Comparison of ENCODE assay signal across 9 cellular contexts in genomic region chr4:1039493-1040343, GRCh38. TPM values are rescaled to one million over a fixed set of nuclear protein-coding genes. Genes with fewer than 3 reads are reported as not detected.
DNase-seq lines count a peak whose midpoint lies in the region; ATAC-seq, FAIRE-seq and TF ChIP-seq lines count a peak whose summit lies in the region.
"Had no signal": no experiment of that assay in that cellular context is flagged by ENCODE, and none has a peak within 500 bp of the region (broad histone marks: within the 10 kb centered on the region; RNA-seq: fewer than 3 reads in every experiment).

No MANE protein-coding gene starts in this region.

- WGBS in K562 (ENCODE audit: insufficient coverage, low coverage, missing lambda C conversion rate), result 38% methylated on average over 20 of the region's 20 CpGs

- in situ Hi-C loops in K562 (cut with MboI), result no loop called here

- H3K27ac ChIP-seq in K562 (ENCODE audit: extremely low read depth, low read depth, low read length) (peak overlapping the region; percentile 88), tibial artery (peak overlapping the region; percentile 66 to 69)

- peak; percentile 82 for ATAC-seq in K562

- no peak; the same call in 1 of the 2 replicates for TF ChIP-seq RAD21 in Ishikawa (IDR thresholded peaks at IDR 0.05; ENCODE audit: low read depth)
- TF ChIP-seq RAD21 in K562 (CRISPR knock-in tag; conservative IDR thresholded peaks at IDR 0.05 in 1 of 2, IDR thresholded peaks at IDR 0.05 in 1 of 2), result no peak

- H3K79me2 ChIP-seq in K562 (ENCODE audit: control insufficient read depth, insufficient read depth, low read length), result no peaks in the 10 kb centered on the region

- TF ChIP-seq CTCF in K562 (IDR thresholded peaks at IDR 0.05 in 2 of 3, conservative IDR thresholded peaks at IDR 0.05 in 1 of 3; ENCODE audit: insufficient read depth in 2 of 3, low read depth in 1 of 3, low read length in 3 of 3) (no peak), tibial artery (IDR thresholded peaks at IDR 0.05) (no peak)

- peaks cover 50 to 88% of the 10 kb centered on the region in 2 experiments for H3K4me1 ChIP-seq in K562 (replicated peaks in 1 of 2; ENCODE audit: control insufficient read depth in 2 of 2, insufficient read depth in 2 of 2, low read length in 2 of 2)
- peaks cover 13 to 78% (median 65%) of the 10 kb centered on the region in 4 donors for H3K4me1 ChIP-seq in tibial artery

- H3K9me3 ChIP-seq in K562 (replicated peaks; ENCODE audit: control insufficient read depth, insufficient read depth, low read depth, low read length) (no peaks in the 10 kb centered on the region), tibial artery (no peaks in the 10 kb centered on the region)

- peak overlapping the region; percentile 32 for H3K4me2 ChIP-seq in K562 (ENCODE audit: insufficient read depth, low read length)

- H3K9me1 ChIP-seq in K562 (ENCODE audit: control insufficient read depth, insufficient read depth, low read length), result no peaks in the 10 kb centered on the region

- no peaks in the 10 kb centered on the region for H3K36me3 ChIP-seq in K562 (ENCODE audit: control insufficient read depth, insufficient read depth, low read length)
- no peaks in the 10 kb centered on the region for H3K36me3 ChIP-seq in tibial artery

- no peaks in the 10 kb centered on the region for H4K20me1 ChIP-seq in K562 (replicated peaks; ENCODE audit: control insufficient read depth, insufficient read depth, low read length)

- DNase-seq in K562 (ENCODE audit: extremely low read depth in 1 of 4, low spot score in 3 of 4), result peak; percentile 77 to 81 (median 77)
- peak; percentile 69 for DNase-seq in iris pigment epithelial cell (ENCODE audit: low read depth)
- DNase-seq in tibial artery, result peak; percentile 57 to 85
- DNase-seq in activated CD4-positive, alpha-beta T cell treated with anti-CD3 and anti-CD28 coated beads, Interleukin-2, amount 50 U/mL, for 48 hours, result no peak
- DNase-seq in amygdala (lab: John Stamatoyannopoulos, UW), result no peak
- DNase-seq in midbrain (lab: John Stamatoyannopoulos, UW), result no peak
- DNase-seq: NCI-H1105 treated with DMSO at 0.1 percent for 48 hours had no signal

- TF ChIP-seq EP300 in Ishikawa (IDR thresholded peaks at IDR 0.05; ENCODE audit: borderline replicate concordance) (peak; percentile 42; the same call in 1 of the 2 replicates), K562 (IDR thresholded peaks at IDR 0.05; ENCODE audit: low read length) (no peak)

- H3K4me3 ChIP-seq in K562 (no peak overlapping the region), tibial artery (no peak overlapping the region)

- H3K27me3 ChIP-seq in K562 (ENCODE audit: control insufficient read depth in 2 of 2, insufficient read depth in 2 of 2, low read length in 2 of 2) (no peaks in the 10 kb centered on the region), tibial artery (peaks cover 0 to 2% of the 10 kb centered on the region in 2 donors)

- intact Hi-C loops in K562 (cut with micrococcal nuclease) (loop anchor here (10.0 kb wide), 1 partner anchor 45 kb away; the partner anchor contains the start of gene SLC26A1), tibial artery (cut with DNase I; ENCODE audit: low total_unique reads) (no loop called here)

- BruUV-seq in K562 (replicated peaks; lab: Mats Ljungman, UMichigan), result no TSS peak

- FAIRE-seq in K562 (lab: Jason Lieb, UNC), result peak; percentile 80

- TF ChIP-seq POLR2A in K562 (conservative IDR thresholded peaks at IDR 0.05), result peak; percentile 30; the same call in 1 of the 2 replicates

- H3K9ac ChIP-seq in K562 (ENCODE audit: insufficient read depth in 1 of 2, low read depth in 2 of 2, low read length in 2 of 2), result peak overlapping the region; percentile 53 to 89

- CTCF ChIA-PET in K562 (lab: Yijun Ruan, JAX; ENCODE audit: low intra/inter-chr PET ratio), result no interaction called here

- POLR2A ChIA-PET in K562 (lab: Yijun Ruan, JAX), result interaction anchor here (1.7 kb wide), 1 partner anchor 23 kb away, joined by 7 read pairs; no protein-coding TSS in a partner anchor

- H2AFZ ChIP-seq in K562 (ENCODE audit: low read depth, low read length), result peak overlapping the region; percentile 93

TF ChIP-seq in Ishikawa, 13 proteins besides CTCF, POLR2A, EP300 and RAD21 (continues in another document):
- TF ChIP-seq, protein P1, sequence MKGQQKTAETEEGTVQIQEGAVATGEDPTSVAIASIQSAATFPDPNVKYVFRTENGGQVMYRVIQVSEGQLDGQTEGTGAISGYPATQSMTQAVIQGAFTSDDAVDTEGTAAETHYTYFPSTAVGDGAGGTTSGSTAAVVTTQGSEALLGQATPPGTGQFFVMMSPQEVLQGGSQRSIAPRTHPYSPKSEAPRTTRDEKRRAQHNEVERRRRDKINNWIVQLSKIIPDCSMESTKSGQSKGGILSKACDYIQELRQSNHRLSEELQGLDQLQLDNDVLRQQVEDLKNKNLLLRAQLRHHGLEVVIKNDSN (IDR thresholded peaks at IDR 0.05), result no peak

RNA-seq across cellular contexts. Expression of gene FGFRL1, which starts 28.3 kb away (rescaled TPM):
- total RNA-seq in K562 (2011; cell fraction: chromatin; rRNA removed; ENCODE audit: low replicate concordance), result 24.3 and 107 TPM in 2 replicates
- total RNA-seq in K562 (2011; cell fraction: nucleolus; rRNA removed), result 71.6 and 76.2 TPM in 2 replicates
- total RNA-seq in K562 (2011; cell fraction: nucleoplasm; rRNA removed), result 78.9 and 124 TPM in 2 replicates
- total RNA-seq in K562 (2014; rRNA removed) (21.6 and 30.7 TPM in 2 replicates), K562 (2014; rRNA removed; fragmentation: Illumina TruSeq; extraction: Trizol) (5.3 and 7.1 TPM in 2 replicates), K562 (2015; rRNA removed; fragmentation: Illumina TruSeq; extraction: Trizol) (10.4 and 11.4 TPM in 2 replicates), K562 (2021) (45.6 and 49.9 TPM in 2 replicates)
- polyA plus RNA-seq in K562 (2011; rRNA removed) (14.6 and 18.3 TPM in 2 replicates), K562 (2014; fragmentation: Illumina TruSeq; extraction: Trizol) (17.1 and 25.2 TPM in 2 replicates), K562 (2014; fragmentation: Nextera tagmentation; extraction: Ambion mirVana) (under 1 TPM; 0.34 to 0.53 TPM), K562 (2014; rRNA removed) (15.1 and 15.6 TPM in 2 replicates)
- 39.0 and 72.2 TPM in 2 replicates for polyA plus RNA-seq in K562 (2011; cell fraction: cytosol; rRNA removed)
- polyA plus RNA-seq in K562 (2011; cell fraction: nucleus; rRNA removed), result 55.9 and 72.5 TPM in 2 replicates
- 28.5 and 35.1 TPM in 2 replicates for polyA plus RNA-seq in K562 (2012)
- 73.8 and 144 TPM in 2 replicates for polyA minus RNA-seq in K562 (2011; rRNA and poly(A)+ RNA removed)
- polyA minus RNA-seq in K562 (2011; cell fraction: cytosol; rRNA and poly(A)+ RNA removed), result 42.8 and 52.2 TPM in 2 replicates
- polyA minus RNA-seq in K562 (2011; cell fraction: nucleus; rRNA and poly(A)+ RNA removed), result 20.8 and 21.0 TPM in 2 replicates

RNA-seq across cellular contexts. Expression of gene SLC26A1, which starts 46.5 kb away (rescaled TPM):
- total RNA-seq in K562 (2011; cell fraction: chromatin; rRNA removed; ENCODE audit: low replicate concordance), result 5.5 and 11.7 TPM in 2 replicates
- 8.4 and 9.3 TPM in 2 replicates for total RNA-seq in K562 (2011; cell fraction: nucleolus; rRNA removed)
- 4.1 and 4.2 TPM in 2 replicates for total RNA-seq in K562 (2011; cell fraction: nucleoplasm; rRNA removed)
- total RNA-seq in K562 (2014; rRNA removed), result 1.6 TPM in 2 replicates
- 0.40 and 0.96 TPM in 2 replicates for total RNA-seq in K562 (2014; rRNA removed; fragmentation: Illumina TruSeq; extraction: Trizol)
- total RNA-seq in K562 (2015; rRNA removed; fragmentation: Illumina TruSeq; extraction: Trizol), result 1.8 and 2.2 TPM in 2 replicates
- total RNA-seq in K562 (2021), result 3.1 and 4.2 TPM in 2 replicates
- 0.95 and 2.0 TPM in 2 replicates for polyA plus RNA-seq in K562 (2011; rRNA removed)
- polyA plus RNA-seq in K562 (2011; cell fraction: cytosol; rRNA removed), result 1.0 and 2.7 TPM in 2 replicates
- 9.1 and 12.1 TPM in 2 replicates for polyA plus RNA-seq in K562 (2011; cell fraction: nucleus; rRNA removed)
- polyA plus RNA-seq in K562 (2012), result 4.4 and 8.2 TPM in 2 replicates
- 0.56 and 0.69 TPM in 2 replicates for polyA plus RNA-seq in K562 (2014; fragmentation: Illumina TruSeq; extraction: Trizol)
- under 1 TPM; 0.11 to 0.24 TPM for polyA plus RNA-seq in K562 (2014; fragmentation: Nextera tagmentation; extraction: Ambion mirVana)
- polyA plus RNA-seq in K562 (2014; rRNA removed), result 1.4 and 2.1 TPM in 2 replicates
- 0.51 and 0.74 TPM in 2 replicates for polyA minus RNA-seq in K562 (2011; rRNA and poly(A)+ RNA removed)
- 1.7 TPM in 2 replicates for polyA minus RNA-seq in K562 (2011; cell fraction: cytosol; rRNA and poly(A)+ RNA removed)
- 3.9 and 6.3 TPM in 2 replicates for polyA minus RNA-seq in K562 (2011; cell fraction: nucleus; rRNA and poly(A)+ RNA removed)
- total RNA-seq: SK-MEL-5 had no signal

RNA-seq across cellular contexts. Expression of gene IDUA, which starts 52.9 kb away (rescaled TPM):
- total RNA-seq in K562 (2011; cell fraction: chromatin; rRNA removed; ENCODE audit: low replicate concordance), result 7.8 and 35.6 TPM in 2 replicates
- total RNA-seq in K562 (2011; cell fraction: nucleolus; rRNA removed), result 35.8 and 36.4 TPM in 2 replicates
- total RNA-seq in K562 (2011; cell fraction: nucleoplasm; rRNA removed), result 12.5 and 18.8 TPM in 2 replicates
- 9.9 and 10.1 TPM in 2 replicates for total RNA-seq in K562 (2014; rRNA removed)
- total RNA-seq in K562 (2014; rRNA removed; fragmentation: Illumina TruSeq; extraction: Trizol), result 0.26 and 0.69 TPM in 2 replicates
- total RNA-seq in K562 (2015; rRNA removed; fragmentation: Illumina TruSeq; extraction: Trizol), result 3.1 and 4.8 TPM in 2 replicates
- total RNA-seq in K562 (2021), result 13.6 and 16.1 TPM in 2 replicates
- polyA plus RNA-seq in K562 (2011; rRNA removed), result 1.2 and 2.2 TPM in 2 replicates
- 0.90 and 2.8 TPM in 2 replicates for polyA plus RNA-seq in K562 (2011; cell fraction: cytosol; rRNA removed)
- polyA plus RNA-seq in K562 (2011; cell fraction: nucleus; rRNA removed), result 34.5 and 72.8 TPM in 2 replicates
- polyA plus RNA-seq in K562 (2012), result 9.8 and 26.2 TPM in 2 replicates
- 0.30 and 1.2 TPM in 2 replicates for polyA plus RNA-seq in K562 (2014; fragmentation: Illumina TruSeq; extraction: Trizol)
- polyA plus RNA-seq in K562 (2014; fragmentation: Nextera tagmentation; extraction: Ambion mirVana), result under 1 TPM; 0.04 to 0.13 TPM
- polyA plus RNA-seq in K562 (2014; rRNA removed), result 11.2 and 14.1 TPM in 2 replicates
- polyA minus RNA-seq in K562 (2011; rRNA and poly(A)+ RNA removed), result 0.36 and 0.70 TPM in 2 replicates
- 7.3 and 13.7 TPM in 2 replicates for polyA minus RNA-seq in K562 (2011; cell fraction: cytosol; rRNA and poly(A)+ RNA removed)
- 10.0 and 12.1 TPM in 2 replicates for polyA minus RNA-seq in K562 (2011; cell fraction: nucleus; rRNA and poly(A)+ RNA removed)

Comparison
In these comparisons a context has a peak if more than half of its experiments do, and no peak if none do; other contexts are left out.
1. DNase-seq: peak in K562 (4 of 4), iris pigment epithelial cell (single experiment) and tibial artery (2 of 2); none in activated CD4-positive, alpha-beta T cell treated with anti-CD3 and anti-CD28 coated beads, Interleukin-2, amount 50 U/mL, for 48 hours (0 of 2), amygdala (0 of 56) and midbrain (single experiment).